Comparison of ENCODE assay signal across 2 cellular contexts in genomic region chr14:33849455-33849801, GRCh38.
TF ChIP-seq lines count a peak whose summit lies in the region.

No MANE protein-coding gene starts in this region.

TF ChIP-seq in GM12878, 131 proteins besides CTCF, POLR2A, EP300 and RAD21 (continued from another document):
- TF ChIP-seq PKNOX1 (IDR thresholded peaks at IDR 0.05): no peak
- TF ChIP-seq NR2F1 (conservative IDR thresholded peaks at IDR 0.05): no peak
- no peak for TF ChIP-seq ZNF274 (IDR thresholded peaks at IDR 0.05; ENCODE audit: insufficient read depth, insufficient read length)
- no peak for TF ChIP-seq CEBPB (IDR thresholded peaks at IDR 0.05; ENCODE audit: borderline replicate concordance in 1 of 2, low read depth in 2 of 2, low read length in 2 of 2)
- TF ChIP-seq IRF3 (IDR thresholded peaks at IDR 0.05): no peak
- TF ChIP-seq PAX8 (IDR thresholded peaks at IDR 0.05): no peak
- TF ChIP-seq ZNF384 (IDR thresholded peaks at IDR 0.05; ENCODE audit: borderline replicate concordance, low read depth, low read length): no peak
- no peak for TF ChIP-seq HCFC1 (IDR thresholded peaks at IDR 0.05; ENCODE audit: low read length)
- TF ChIP-seq MYC (IDR thresholded peaks at IDR 0.05; ENCODE audit: insufficient read depth, insufficient read length, insufficient replicate concordance, low read length, severe bottlenecking): no peak
- no peak for TF ChIP-seq E2F8 (IDR thresholded peaks at IDR 0.05; ENCODE audit: low read depth, partially characterized antibody)

TF ChIP-seq in neural cell, 6 proteins besides CTCF, POLR2A, EP300 and RAD21 (continued from another document):
- TF ChIP-seq REST (IDR thresholded peaks at IDR 0.05; ENCODE audit: borderline replicate concordance): no peak
- TF ChIP-seq EZH2 (IDR thresholded peaks at IDR 0.05; ENCODE audit: borderline replicate concordance, insufficient read depth, low read length, poor library complexity, severe bottlenecking): no peak
TF ChIP-seq in neural cell: peak in this region for 0.
